In the genomic region with DNA sequence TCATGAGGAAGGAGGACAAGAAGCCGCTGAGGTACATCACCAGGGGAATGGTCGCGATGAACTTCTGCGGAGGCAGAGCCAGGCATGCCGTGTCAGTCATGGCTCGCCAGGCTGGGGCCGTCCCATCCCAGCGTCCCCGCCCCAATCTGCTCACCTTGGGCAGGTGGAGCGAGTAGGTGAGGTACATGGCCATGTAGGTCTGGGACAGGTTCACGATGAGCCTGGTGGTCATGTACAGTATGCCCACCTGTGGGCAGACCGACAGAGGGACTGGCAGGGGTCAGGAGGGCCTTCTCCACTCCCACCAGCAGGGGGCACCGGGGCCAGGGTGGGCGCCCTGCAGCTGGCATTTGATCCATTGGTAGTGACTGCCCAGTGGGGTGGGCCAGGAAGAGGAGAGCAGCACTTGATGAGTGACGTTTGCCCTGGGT, we compare ENCODE assay signal across 8 cellular contexts. TPM values are rescaled to one million over a fixed set of nuclear protein-coding genes. Genes with fewer than 3 reads are reported as not detected.
DNase-seq lines count a peak whose midpoint lies in the region; ATAC-seq and TF ChIP-seq lines count a peak whose summit lies in the region.

No MANE protein-coding gene starts in this region.

- CTCF ChIA-PET in CD4-positive, alpha-beta T cell (lab: Charles Lee): interaction anchor here (1.0 to 1.1 kb wide), 2 partner anchors 9 to 26 kb away, joined by 3 read pairs; no protein-coding TSS in a partner anchor

- no peak overlapping the region for H3K27ac ChIP-seq in CD4-positive, alpha-beta T cell (ENCODE audit: low read depth, low read length)
- no peak overlapping the region for H3K27ac ChIP-seq in neural cell (ENCODE audit: low read length)

- no peak for TF ChIP-seq EP300 in neural cell (conservative IDR thresholded peaks at IDR 0.05; ENCODE audit: poor library complexity, severe bottlenecking)

- H3K4me2 ChIP-seq in neural cell (ENCODE audit: low read length): no peak overlapping the region

- H3K79me2 ChIP-seq in neural cell (replicated peaks; ENCODE audit: insufficient read depth, low read length): no peaks in the 10 kb centered on the region

- H4K20me1 ChIP-seq in neural cell (ENCODE audit: insufficient read depth): no peaks in the 10 kb centered on the region

- H3K36me3 ChIP-seq in neural cell (ENCODE audit: insufficient read depth, low read length): no peaks in the 10 kb centered on the region

- H3K27ac Mint-ChIP-seq in CD4-positive, alpha-beta T cell: no peak overlapping the region

- peaks cover 20% of the 10 kb centered on the region for H3K4me1 Mint-ChIP-seq in CD4-positive, alpha-beta T cell (ENCODE audit: low read depth)

- POLR2A ChIA-PET in CD4-positive, alpha-beta T cell (lab: Charles Lee): interaction anchor here (0.7 to 3.7 kb wide), 2 partner anchors 10 kb away, joined by 3 to 21 read pairs; a partner anchor contains a TSS

- H3K4me3 ChIP-seq in astrocyte of the spinal cord (ENCODE audit: low read depth, low read length) (no peak overlapping the region), neural cell (ENCODE audit: low read length) (no peak overlapping the region)

- no peak overlapping the region for H3K9ac ChIP-seq in neural cell (ENCODE audit: low read length)

- peak in 4 of 10 experiments; percentile 21 to 45 (median 26) for DNase-seq in CD4-positive, alpha-beta T cell
- DNase-seq in astrocyte of the spinal cord (ENCODE audit: low read depth, low spot score) (no peak), H4 (ENCODE audit: low spot score) (no peak), GF-D8 (lab: John Stamatoyannopoulos, UW) (no peak), NCI-H526 treated with DMSO at 0.1 percent for 48 hours (lab: John Stamatoyannopoulos, UW) (no peak), GM19240 (ENCODE audit: insufficient read length, low spot score) (no peak)

- peak; percentile 16 for ATAC-seq in CD4-positive, alpha-beta T cell (ENCODE audit: poor library complexity)

- H3K4me3 Mint-ChIP-seq in CD4-positive, alpha-beta T cell: no peak overlapping the region

- no peaks in the 10 kb centered on the region for H3K27me3 ChIP-seq in CD4-positive, alpha-beta T cell (ENCODE audit: control insufficient read depth, insufficient read depth, low read length)
- H3K27me3 ChIP-seq in neural cell (ENCODE audit: insufficient read depth, low read depth, low read length): no peaks in the 10 kb centered on the region

- TF ChIP-seq RAD21 in neural cell (conservative IDR thresholded peaks at IDR 0.05): no peak

- H3K9me3 ChIP-seq in CD4-positive, alpha-beta T cell (ENCODE audit: control insufficient read depth, low read length): no peaks in the 10 kb centered on the region
- no peaks in the 10 kb centered on the region for H3K9me3 ChIP-seq in neural cell (ENCODE audit: low read length)

- no peaks in the 10 kb centered on the region for H3F3A ChIP-seq in neural cell (ENCODE audit: insufficient read depth, low read length, poor library complexity, severe bottlenecking)

- peak; percentile 56 for TF ChIP-seq CTCF in CD4-positive, alpha-beta T cell (IDR thresholded peaks at IDR 0.05)
- TF ChIP-seq CTCF in LNCAP (IDR thresholded peaks at IDR 0.05): peak; percentile 61
- peak; percentile 65 for TF ChIP-seq CTCF in astrocyte of the spinal cord (IDR thresholded peaks at IDR 0.05; ENCODE audit: low read depth, low read length)
- TF ChIP-seq CTCF in neural cell (IDR thresholded peaks at IDR 0.05; ENCODE audit: poor library complexity, severe bottlenecking): peak; percentile 35

- peaks cover 29% of the 10 kb centered on the region for H3K36me3 Mint-ChIP-seq in CD4-positive, alpha-beta T cell (ENCODE audit: low read depth)

- in situ Hi-C loops in astrocyte of the spinal cord (cut with HindIII; ENCODE audit: low sequenced_read_pairs): no loop called here

- H3K9me3 Mint-ChIP-seq in CD4-positive, alpha-beta T cell: no peaks in the 10 kb centered on the region

- H3K9me2 ChIP-seq in neural cell (ENCODE audit: insufficient read depth, low read length): no peaks in the 10 kb centered on the region

- no peaks in the 10 kb centered on the region for H3K27me3 Mint-ChIP-seq in CD4-positive, alpha-beta T cell

- H2AFZ ChIP-seq in neural cell (ENCODE audit: low read depth, low read length): no peak overlapping the region

- intact Hi-C loops in CD4-positive, alpha-beta T cell (cut with DNase I, micrococcal nuclease): loop anchor here (5.0 kb wide), 2 partner anchors 40 kb away; a partner anchor contains a TSS

TF ChIP-seq in neural cell, 6 proteins besides CTCF, POLR2A, EP300 and RAD21:
- TF ChIP-seq POLR2AphosphoS5 (IDR thresholded peaks at IDR 0.05): no peak
- no peak for TF ChIP-seq MXI1 (conservative IDR thresholded peaks at IDR 0.05; ENCODE audit: poor library complexity, severe bottlenecking)
- TF ChIP-seq TAF1 (IDR thresholded peaks at IDR 0.05; ENCODE audit: low read depth): no peak
- TF ChIP-seq, protein P1, sequence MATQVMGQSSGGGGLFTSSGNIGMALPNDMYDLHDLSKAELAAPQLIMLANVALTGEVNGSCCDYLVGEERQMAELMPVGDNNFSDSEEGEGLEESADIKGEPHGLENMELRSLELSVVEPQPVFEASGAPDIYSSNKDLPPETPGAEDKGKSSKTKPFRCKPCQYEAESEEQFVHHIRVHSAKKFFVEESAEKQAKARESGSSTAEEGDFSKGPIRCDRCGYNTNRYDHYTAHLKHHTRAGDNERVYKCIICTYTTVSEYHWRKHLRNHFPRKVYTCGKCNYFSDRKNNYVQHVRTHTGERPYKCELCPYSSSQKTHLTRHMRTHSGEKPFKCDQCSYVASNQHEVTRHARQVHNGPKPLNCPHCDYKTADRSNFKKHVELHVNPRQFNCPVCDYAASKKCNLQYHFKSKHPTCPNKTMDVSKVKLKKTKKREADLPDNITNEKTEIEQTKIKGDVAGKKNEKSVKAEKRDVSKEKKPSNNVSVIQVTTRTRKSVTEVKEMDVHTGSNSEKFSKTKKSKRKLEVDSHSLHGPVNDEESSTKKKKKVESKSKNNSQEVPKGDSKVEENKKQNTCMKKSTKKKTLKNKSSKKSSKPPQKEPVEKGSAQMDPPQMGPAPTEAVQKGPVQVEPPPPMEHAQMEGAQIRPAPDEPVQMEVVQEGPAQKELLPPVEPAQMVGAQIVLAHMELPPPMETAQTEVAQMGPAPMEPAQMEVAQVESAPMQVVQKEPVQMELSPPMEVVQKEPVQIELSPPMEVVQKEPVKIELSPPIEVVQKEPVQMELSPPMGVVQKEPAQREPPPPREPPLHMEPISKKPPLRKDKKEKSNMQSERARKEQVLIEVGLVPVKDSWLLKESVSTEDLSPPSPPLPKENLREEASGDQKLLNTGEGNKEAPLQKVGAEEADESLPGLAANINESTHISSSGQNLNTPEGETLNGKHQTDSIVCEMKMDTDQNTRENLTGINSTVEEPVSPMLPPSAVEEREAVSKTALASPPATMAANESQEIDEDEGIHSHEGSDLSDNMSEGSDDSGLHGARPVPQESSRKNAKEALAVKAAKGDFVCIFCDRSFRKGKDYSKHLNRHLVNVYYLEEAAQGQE (IDR thresholded peaks at IDR 0.05; ENCODE audit: borderline replicate concordance): no peak
- TF ChIP-seq EZH2 (IDR thresholded peaks at IDR 0.05; ENCODE audit: borderline replicate concordance, insufficient read depth, low read length, poor library complexity, severe bottlenecking): no peak
- TF ChIP-seq SMC3 (conservative IDR thresholded peaks at IDR 0.05; ENCODE audit: poor library complexity): no peak

RNA-seq across cellular contexts. Expression of a gene that starts 8.3 kb away (rescaled TPM):
- total RNA-seq in CD4-positive, alpha-beta T cell: 1 to 10 TPM; 5.7 to 6.0 TPM
- polyA plus RNA-seq in neural cell: 1.2 TPM in 1 of 2 replicates, not detected in the other
- not detected in 2 replicates for polyA minus RNA-seq in neural cell
- total RNA-seq in H4 (2014; rRNA removed; shearing (Covaris generic)): not detected in 2 replicates

RNA-seq across cellular contexts. Expression of a gene that starts 10.1 kb away (rescaled TPM):
- 10 to 100 TPM; 62.5 to 65.0 TPM for total RNA-seq in CD4-positive, alpha-beta T cell
- polyA plus RNA-seq in neural cell: 38.5 and 41.4 TPM in 2 replicates
- polyA minus RNA-seq in neural cell: 40.7 and 57.9 TPM in 2 replicates
- 32.1 and 55.1 TPM in 2 replicates for total RNA-seq in H4 (2014; rRNA removed; shearing (Covaris generic))

RNA-seq across cellular contexts. Expression of a gene that starts 25.4 kb away (rescaled TPM):
- 10 to 100 TPM; 34.3 to 36.6 TPM for total RNA-seq in CD4-positive, alpha-beta T cell
- polyA plus RNA-seq in neural cell: 17.3 and 22.6 TPM in 2 replicates
- polyA minus RNA-seq in neural cell: 7.5 and 9.8 TPM in 2 replicates
- total RNA-seq in H4 (2014; rRNA removed; shearing (Covaris generic)): 72.2 and 90.8 TPM in 2 replicates

RNA-seq across cellular contexts. Expression of a gene that starts 38.0 kb away (rescaled TPM):
- total RNA-seq in CD4-positive, alpha-beta T cell: 1 to 10 TPM; 1.1 TPM
- polyA plus RNA-seq in neural cell: not detected in 2 replicates
- not detected in 2 replicates for polyA minus RNA-seq in neural cell
- total RNA-seq in H4 (2014; rRNA removed; shearing (Covaris generic)): not detected in 2 replicates

RNA-seq across cellular contexts. Expression of a gene that starts 41.2 kb away (rescaled TPM):
- total RNA-seq in CD4-positive, alpha-beta T cell: 100 to 1,000 TPM; 109 to 116 TPM
- 55.7 and 62.8 TPM in 2 replicates for polyA plus RNA-seq in neural cell
- polyA minus RNA-seq in neural cell: 84.0 and 102 TPM in 2 replicates
- total RNA-seq in H4 (2014; rRNA removed; shearing (Covaris generic)): 20.0 and 24.3 TPM in 2 replicates
